ENCODE assay signal across 29 cellular contexts in the genomic region with DNA sequence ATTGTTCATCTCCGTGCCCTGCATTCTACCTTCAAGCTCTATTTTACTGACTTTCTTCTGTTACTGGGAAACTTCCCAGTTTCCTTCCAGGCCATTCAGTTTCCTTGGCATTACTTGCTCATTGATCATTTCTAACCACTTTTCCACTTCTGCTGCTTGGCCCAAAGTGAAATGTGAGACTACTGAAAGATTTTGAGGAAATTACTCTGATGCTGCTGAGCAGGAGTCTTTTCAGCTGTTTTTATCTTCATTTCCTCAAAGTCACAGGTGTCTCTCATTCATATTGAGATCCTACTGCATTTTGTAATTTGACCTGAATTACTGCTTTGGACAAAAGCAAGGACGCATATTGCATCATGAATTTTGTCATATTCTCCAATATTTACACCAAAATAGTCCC. TPM values are rescaled to one million over a fixed set of nuclear protein-coding genes. Genes with fewer than 3 reads are reported as not detected.
"Had no signal": no experiment of that assay in that cellular context is flagged by ENCODE, and none has a peak within 500 bp of the region (broad histone marks: within the 10 kb centered on the region; RNA-seq: fewer than 3 reads in every experiment).

No MANE protein-coding gene starts in this region.

- H3K9me3 Mint-ChIP-seq: activated CD4-positive, alpha-beta T cell treated with anti-CD3 and anti-CD28 coated beads, Interleukin-2, amount 10 ng/mL, durations not matched to agents 7 days and 5 days; activated CD8-positive, alpha-beta T cell treated with anti-CD3 and anti-CD28 coated beads for 36 hours; activated naive CD8-positive, alpha-beta T cell treated with anti-CD3 and anti-CD28 coated beads, Interleukin-2, amount 50 U/mL, for 24 hours; activated T-helper 1 cell treated with anti-CD3 and anti-CD28 coated beads, Interleukin-12 subunit alpha, Interleukin-12 subunit beta, Interleukin-2, Interleukin-4 antibody, amounts not matched to agents 30 ng/mL and 10 ng/mL and 1 ng/mL, durations not matched to agents 14 hours and 24 hours and 36 hours; dendritic cell treated with granulocyte-macrophage colony-stimulating factor and Interleukin-4, amounts not matched to agents 40 ng/mL and 50 ng/mL, for 4 days; stimulated activated naive CD8-positive, alpha-beta T cell treated with anti-CD3 and anti-CD28 coated beads, Interleukin-15, Interleukin-2, amounts not matched to agents 100 ng/mL and 50 ng/mL, for 24 hours had no signal

- H3K36me3 ChIP-seq: prostate gland, right atrium auricular region, thyroid gland had no signal

- DNase-seq: activated CD4-positive, alpha-beta T cell treated with anti-CD3 and anti-CD28 coated beads, Interleukin-2, amount 10 ng/mL, durations not matched to agents 7 days and 5 days; activated CD4-positive, CD25-positive, alpha-beta regulatory T cell treated with anti-CD3 and anti-CD28 coated beads, Interleukin-2, amount 50 U/mL, for 72 hours; activated CD8-positive, alpha-beta memory T cell treated with anti-CD3 and anti-CD28 coated beads, Interleukin-2, amount 10 ng/mL, durations not matched to agents 7 days and 5 days; activated CD8-positive, alpha-beta T cell treated with anti-CD3 and anti-CD28 coated beads for 36 hours; activated gamma-delta T cell; activated naive CD4-positive, alpha-beta T cell treated with anti-CD3 and anti-CD28 coated beads, Interleukin-2, amount 50 U/mL, for 16 hours; activated naive CD8-positive, alpha-beta T cell treated with anti-CD3 and anti-CD28 coated beads, Interleukin-2, amount 50 U/mL, for 24 hours; activated T-cell treated with anti-CD3 and anti-CD28 coated beads for 4 hours; effector CD8-positive, alpha-beta T cell; erythroblast; foreskin fibroblast; hippocampal formation; kidney; natural killer cell; stimulated activated CD4-positive, alpha-beta T cell treated with anti-CD3 and anti-CD28 coated beads, Interleukin-12 subunit alpha, Interleukin-12 subunit beta, amount 100 ng/mL, for 4 hours; stimulated activated CD4-positive, alpha-beta T cell treated with anti-CD3 and anti-CD28 coated beads, Interleukin-4, amount 100 ng/mL, for 4 hours; thyroid gland had no signal

- H3K4me3 ChIP-seq: lung, prostate gland, right atrium auricular region, thyroid gland had no signal

- H3K27me3 ChIP-seq: right atrium auricular region, thyroid gland had no signal

- H3K27ac ChIP-seq: prostate gland, right atrium auricular region, thyroid gland, VCaP had no signal

- H3K9me3 ChIP-seq: prostate gland, right atrium auricular region, thyroid gland had no signal

- H3K27ac Mint-ChIP-seq: activated CD4-positive, alpha-beta T cell treated with anti-CD3 and anti-CD28 coated beads, Interleukin-2, amount 10 ng/mL, durations not matched to agents 7 days and 5 days; activated CD8-positive, alpha-beta memory T cell treated with anti-CD3 and anti-CD28 coated beads, Interleukin-2, amount 10 ng/mL, durations not matched to agents 7 days and 5 days; activated CD8-positive, alpha-beta T cell treated with anti-CD3 and anti-CD28 coated beads for 36 hours; activated naive CD8-positive, alpha-beta T cell treated with anti-CD3 and anti-CD28 coated beads, Interleukin-2, amount 50 U/mL, for 24 hours; activated T-helper 1 cell treated with anti-CD3 and anti-CD28 coated beads, Interleukin-12 subunit alpha, Interleukin-12 subunit beta, Interleukin-2, Interleukin-4 antibody, amounts not matched to agents 30 ng/mL and 10 ng/mL and 1 ng/mL, durations not matched to agents 14 hours and 24 hours and 36 hours; dendritic cell treated with granulocyte-macrophage colony-stimulating factor and Interleukin-4, amounts not matched to agents 40 ng/mL and 50 ng/mL, for 4 days; natural killer cell; stimulated activated naive CD8-positive, alpha-beta T cell treated with anti-CD3 and anti-CD28 coated beads, Interleukin-15, Interleukin-2, amounts not matched to agents 100 ng/mL and 50 ng/mL, for 24 hours had no signal

- ATAC-seq: activated CD8-positive, alpha-beta memory T cell treated with anti-CD3 and anti-CD28 coated beads, Interleukin-2, amount 10 ng/mL, durations not matched to agents 7 days and 5 days; activated CD8-positive, alpha-beta T cell treated with anti-CD3 and anti-CD28 coated beads for 36 hours; activated naive CD8-positive, alpha-beta T cell treated with anti-CD3 and anti-CD28 coated beads, Interleukin-2, amount 50 U/mL, for 24 hours; left lobe of liver; natural killer cell; SK-N-SH treated with all-trans-retinoic acid at 6 μM for 48 hours had no signal

- H3K36me3 Mint-ChIP-seq: activated CD8-positive, alpha-beta memory T cell treated with anti-CD3 and anti-CD28 coated beads, Interleukin-2, amount 10 ng/mL, durations not matched to agents 7 days and 5 days; natural killer cell had no signal

- H3K4me3 Mint-ChIP-seq: activated CD4-positive, alpha-beta T cell treated with anti-CD3 and anti-CD28 coated beads, Interleukin-2, amount 10 ng/mL, durations not matched to agents 7 days and 5 days; activated CD8-positive, alpha-beta memory T cell treated with anti-CD3 and anti-CD28 coated beads, Interleukin-2, amount 10 ng/mL, durations not matched to agents 7 days and 5 days; activated CD8-positive, alpha-beta T cell treated with anti-CD3 and anti-CD28 coated beads for 36 hours; activated naive CD8-positive, alpha-beta T cell treated with anti-CD3 and anti-CD28 coated beads, Interleukin-2, amount 50 U/mL, for 24 hours; activated T-helper 1 cell treated with anti-CD3 and anti-CD28 coated beads, Interleukin-12 subunit alpha, Interleukin-12 subunit beta, Interleukin-2, Interleukin-4 antibody, amounts not matched to agents 30 ng/mL and 10 ng/mL and 1 ng/mL, durations not matched to agents 14 hours and 24 hours and 36 hours; dendritic cell treated with granulocyte-macrophage colony-stimulating factor and Interleukin-4, amounts not matched to agents 40 ng/mL and 50 ng/mL, for 4 days; natural killer cell; stimulated activated naive CD8-positive, alpha-beta T cell treated with anti-CD3 and anti-CD28 coated beads, Interleukin-15, Interleukin-2, amounts not matched to agents 100 ng/mL and 50 ng/mL, for 24 hours had no signal

- H3K4me1 Mint-ChIP-seq: activated CD4-positive, alpha-beta T cell treated with anti-CD3 and anti-CD28 coated beads, Interleukin-2, amount 10 ng/mL, durations not matched to agents 7 days and 5 days; activated CD8-positive, alpha-beta memory T cell treated with anti-CD3 and anti-CD28 coated beads, Interleukin-2, amount 10 ng/mL, durations not matched to agents 7 days and 5 days; activated naive CD8-positive, alpha-beta T cell treated with anti-CD3 and anti-CD28 coated beads, Interleukin-2, amount 50 U/mL, for 24 hours; natural killer cell had no signal

- H3K4me1 ChIP-seq: prostate gland, right atrium auricular region, thyroid gland had no signal

RNA-seq across cellular contexts. Expression of a gene that starts 26.4 kb away (rescaled TPM):
- total RNA-seq: activated CD4-positive, alpha-beta T cell treated with anti-CD3 and anti-CD28 coated beads, Interleukin-2, amount 10 ng/mL, durations not matched to agents 7 days and 5 days; activated CD8-positive, alpha-beta memory T cell treated with anti-CD3 and anti-CD28 coated beads, Interleukin-2, amount 10 ng/mL, durations not matched to agents 7 days and 5 days; activated CD8-positive, alpha-beta T cell treated with anti-CD3 and anti-CD28 coated beads for 36 hours; activated T-helper 1 cell treated with anti-CD3 and anti-CD28 coated beads, Interleukin-12 subunit alpha, Interleukin-12 subunit beta, Interleukin-2, Interleukin-4 antibody, amounts not matched to agents 30 ng/mL and 10 ng/mL and 1 ng/mL, durations not matched to agents 14 hours and 24 hours and 36 hours; fibroblast of lung; kidney; left lobe of liver; lung; natural killer cell; osteoblast; T-helper 2 cell treated with Interferon-gamma antibody and Interleukin-4, amounts not matched to agents 100 ng/mL and 5 ng/mL, for 36 hours had no signal
- polyA plus RNA-seq: fibroblast of lung had no signal
